In genomic region chr12:45518516-45519235, GRCh38 we compare ENCODE assay signal across 9 cellular contexts.
DNase-seq lines count a peak whose midpoint lies in the region; ATAC-seq and TF ChIP-seq lines count a peak whose summit lies in the region.
"Had no signal": no experiment of that assay in that cellular context is flagged by ENCODE, and none has a peak within 500 bp of the region (broad histone marks: within the 10 kb centered on the region; RNA-seq: fewer than 3 reads in every experiment).

No MANE protein-coding gene starts in this region.

- ATAC-seq in GM18498 (IDR thresholded peaks at IDR 0.05; ENCODE audit: unreplicated experiment) = peak; percentile 69
- ATAC-seq in right lobe of liver = no peak
- no peak for ATAC-seq in psoas muscle
- no peak for ATAC-seq in HG02970 (IDR thresholded peaks at IDR 0.05; ENCODE audit: low FRiP score, unreplicated experiment)
- ATAC-seq: PC-3 had no signal

- H3K27me3 ChIP-seq in SU-DHL-6 (ENCODE audit: low read length) (no peaks in the 10 kb centered on the region), right lobe of liver (no peaks in the 10 kb centered on the region), psoas muscle (ENCODE audit: insufficient read depth in 3 of 3, low read length in 2 of 3) (no peaks in the 10 kb centered on the region), Caco-2 (replicated peaks; ENCODE audit: control insufficient read depth, insufficient read depth, low read length) (no peaks in the 10 kb centered on the region)

- H3K27ac ChIP-seq in SU-DHL-6 (ENCODE audit: low read depth, low read length) (no peak overlapping the region), right lobe of liver (no peak overlapping the region), psoas muscle (no peak overlapping the region)

- BruUV-seq in Caco-2 (replicated peaks; lab: Mats Ljungman, UMichigan) = no TSS peak

- H3K9me2 ChIP-seq in SU-DHL-6 (replicated peaks; ENCODE audit: insufficient read depth, low read length) = no peaks in the 10 kb centered on the region

- 57% methylated on average over 8 of the region's 9 CpGs for WGBS in right lobe of liver (ENCODE audit: insufficient coverage, low coverage, low lambda C conversion rate, missing lambda C conversion rate)
- WGBS in psoas muscle, 3 donors = 75 to 79% (median 75%) methylated on average over 9 of the region's 9 CpGs

- POLR2A ChIA-PET in Caco-2 (lab: Charles Lee) = no interaction called here

- H3K4me3 Mint-ChIP-seq in Caco-2 (ENCODE audit: unreplicated experiment) = no peak overlapping the region

- no peaks in the 10 kb centered on the region for H3F3A ChIP-seq in SU-DHL-6 (ENCODE audit: insufficient read depth)

- peak overlapping the region; percentile 0 for H3K4me2 ChIP-seq in SU-DHL-6 (ENCODE audit: low read depth, low read length, poor library complexity, severe bottlenecking)

- H3K9me3 ChIP-seq in SU-DHL-6 (ENCODE audit: insufficient read depth, low read length) (no peaks in the 10 kb centered on the region), right lobe of liver (no peaks in the 10 kb centered on the region), psoas muscle (no peaks in the 10 kb centered on the region), Caco-2 (no peaks in the 10 kb centered on the region)

- H3K27me3 Mint-ChIP-seq in Caco-2 (ENCODE audit: insufficient read depth, unreplicated experiment) = no peaks in the 10 kb centered on the region

- H3K27ac Mint-ChIP-seq in Caco-2 (ENCODE audit: unreplicated experiment) = no peak overlapping the region

- H3K4me1 Mint-ChIP-seq in Caco-2 (ENCODE audit: low read depth, unreplicated experiment) = no peaks in the 10 kb centered on the region

- intact Hi-C loops in right lobe of liver (cut with DNase I) = no loop called here
- intact Hi-C loops in psoas muscle (cut with DNase I) = no loop called here
- intact Hi-C loops in Caco-2 (cut with micrococcal nuclease; ENCODE audit: unreplicated experiment) = no loop called here

- H3K4me1 ChIP-seq in right lobe of liver = no peaks in the 10 kb centered on the region
- no peaks in the 10 kb centered on the region for H3K4me1 ChIP-seq in psoas muscle
- no peaks in the 10 kb centered on the region for H3K4me1 ChIP-seq in Caco-2

- H3K36me3 ChIP-seq in SU-DHL-6 (ENCODE audit: low read length) (no peaks in the 10 kb centered on the region), right lobe of liver (no peaks in the 10 kb centered on the region), psoas muscle (ENCODE audit: insufficient read depth in 1 of 2, low read depth in 1 of 2) (no peaks in the 10 kb centered on the region), Caco-2 (ENCODE audit: control insufficient read depth, insufficient read depth, low read length) (no peaks in the 10 kb centered on the region)

- H3K4me3 ChIP-seq in SU-DHL-6 (ENCODE audit: insufficient read depth, low read length, poor library complexity, severe bottlenecking) (no peak overlapping the region), right lobe of liver (no peak overlapping the region), psoas muscle (no peak overlapping the region), Caco-2 (ENCODE audit: low read depth, low read length) (no peak overlapping the region)

- no peak for TF ChIP-seq POLR2A in right lobe of liver (IDR thresholded peaks at IDR 0.05)

- TF ChIP-seq CTCF in SU-DHL-6 (IDR thresholded peaks at IDR 0.05; ENCODE audit: insufficient read depth, low read length, poor library complexity, severe bottlenecking) (no peak), right lobe of liver (IDR thresholded peaks at IDR 0.05) (no peak), psoas muscle (IDR thresholded peaks at IDR 0.05) (no peak), Caco-2 (IDR thresholded peaks at IDR 0.05; ENCODE audit: insufficient read depth in 1 of 2, low read depth in 1 of 2, low read length in 1 of 2, severe bottlenecking in 1 of 2, unreplicated experiment in 1 of 2) (no peak)

- CTCF ChIA-PET in Caco-2 (lab: Charles Lee) = no interaction called here

- no peak overlapping the region for H3K9ac ChIP-seq in SU-DHL-6 (ENCODE audit: low read length)

- H3K9me3 Mint-ChIP-seq in Caco-2 (ENCODE audit: unreplicated experiment) = peaks cover 12% of the 10 kb centered on the region

- H2AFZ ChIP-seq in SU-DHL-6 (ENCODE audit: low read depth, low read length, severe bottlenecking) = no peak overlapping the region

- no peaks in the 10 kb centered on the region for H4K20me1 ChIP-seq in SU-DHL-6 (ENCODE audit: low read depth, low read length)

- DNase-seq in activated gamma-delta T cell treated with anti-CD3 and anti-CD28 coated beads, Interleukin-2, amount 50 U/mL, for 16 hours (ENCODE audit: low read depth) = peak; percentile 29
- peak; percentile 21 for DNase-seq in stimulated activated CD4-positive, alpha-beta T cell treated with anti-CD3 and anti-CD28 coated beads, Interleukin-4, amount 100 ng/mL, for 1 hour
- DNase-seq in right lobe of liver (no peak), psoas muscle (no peak), Caco-2 (no peak)
- DNase-seq: PC-3 had no signal

- no peaks in the 10 kb centered on the region for H3K36me3 Mint-ChIP-seq in Caco-2 (ENCODE audit: insufficient read depth, unreplicated experiment)

- H3K79me2 ChIP-seq in SU-DHL-6 (ENCODE audit: insufficient read depth, low read length) = no peaks in the 10 kb centered on the region

Comparison
In these comparisons a context has a peak if more than half of its experiments do, and no peak if none do; other contexts are left out.
1. DNase-seq: peak in activated gamma-delta T cell treated with anti-CD3 and anti-CD28 coated beads, Interleukin-2, amount 50 U/mL, for 16 hours (single experiment) and stimulated activated CD4-positive, alpha-beta T cell treated with anti-CD3 and anti-CD28 coated beads, Interleukin-4, amount 100 ng/mL, for 1 hour (single experiment); none in right lobe of liver (0 of 3), psoas muscle (0 of 2) and Caco-2 (0 of 2).